Comparison of ENCODE assay signal across 16 cellular contexts in the genomic region with DNA sequence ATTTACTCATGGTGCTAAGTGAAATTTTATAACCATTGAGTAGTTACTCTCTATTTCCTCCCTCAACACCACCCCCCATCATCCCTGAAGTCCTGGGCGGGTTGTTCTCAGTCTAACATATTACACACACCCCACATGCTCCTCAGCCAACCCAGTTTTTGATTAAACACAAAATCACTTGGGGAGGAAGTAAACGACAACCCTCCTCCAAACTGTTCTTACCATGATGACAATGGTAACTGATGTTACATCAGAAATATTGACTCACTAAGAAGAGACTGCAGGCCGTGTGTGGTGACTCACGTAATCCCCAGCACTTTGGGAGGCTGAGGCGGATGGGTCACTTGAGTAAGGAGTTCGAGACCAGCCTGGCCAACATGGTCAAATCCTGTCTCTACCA. TPM values are rescaled to one million over a fixed set of nuclear protein-coding genes. Genes with fewer than 3 reads are reported as not detected.
DNase-seq lines count a peak whose midpoint lies in the region; ATAC-seq, FAIRE-seq and TF ChIP-seq lines count a peak whose summit lies in the region.
"Had no signal": no experiment of that assay in that cellular context is flagged by ENCODE, and none has a peak within 500 bp of the region (broad histone marks: within the 10 kb centered on the region; RNA-seq: fewer than 3 reads in every experiment).

No MANE protein-coding gene starts in this region.

- H3K27me3 ChIP-seq in keratinocyte (ENCODE audit: control insufficient read depth, extremely low read depth, insufficient read depth, low read length) (no peaks in the 10 kb centered on the region), psoas muscle (ENCODE audit: insufficient read depth in 3 of 3, low read length in 2 of 3) (no peaks in the 10 kb centered on the region)
- H3K27me3 ChIP-seq: SJSA1, spleen had no signal

- H3K4me1 ChIP-seq in keratinocyte (ENCODE audit: control insufficient read depth, extremely low read depth, insufficient read depth, low read length), result peaks cover 4% of the 10 kb centered on the region
- no peaks in the 10 kb centered on the region for H3K4me1 ChIP-seq in psoas muscle
- H3K4me1 ChIP-seq: SJSA1, spleen had no signal

- H2AFZ ChIP-seq in keratinocyte (ENCODE audit: control insufficient read depth, low read length), result no peak overlapping the region

- no peak overlapping the region for H3K4me3 Mint-ChIP-seq in Calu3 (ENCODE audit: low read depth, unreplicated experiment)
- H3K4me3 Mint-ChIP-seq: activated B cell treated with CpG ODN at 0.5 μM for 24 hours; CD8-positive, alpha-beta memory T cell had no signal

- H3K27me3 Mint-ChIP-seq in Calu3 (ENCODE audit: unreplicated experiment), result no peaks in the 10 kb centered on the region
- H3K27me3 Mint-ChIP-seq: activated B cell treated with CpG ODN at 0.5 μM for 24 hours; CD8-positive, alpha-beta memory T cell had no signal

- intact Hi-C loops in Calu3 (cut with micrococcal nuclease; ENCODE audit: unreplicated experiment) (no loop called here), psoas muscle (cut with DNase I) (no loop called here)

- no peak for ATAC-seq in psoas muscle
- no peak for ATAC-seq in GM21529 (IDR thresholded peaks at IDR 0.05; ENCODE audit: unreplicated experiment)
- ATAC-seq: left cardiac atrium had no signal

- FAIRE-seq in keratinocyte (lab: Jason Lieb, UNC), result no peak
- FAIRE-seq: colon had no signal

- H4K20me1 ChIP-seq in keratinocyte (ENCODE audit: control insufficient read depth, extremely low read depth, insufficient read depth, low read length), result no peaks in the 10 kb centered on the region

- 90 to 96% (median 96%) methylated on average over 6 of the region's 6 CpGs for WGBS in psoas muscle, 3 donors

- H3K4me2 ChIP-seq in keratinocyte (ENCODE audit: control insufficient read depth, extremely low read depth, insufficient read depth, low read depth, low read length), result no peak overlapping the region

- peak overlapping the region; percentile 42 for H3K27ac ChIP-seq in keratinocyte (ENCODE audit: control insufficient read depth, insufficient read depth, low read length)
- no peak overlapping the region for H3K27ac ChIP-seq in psoas muscle
- H3K27ac ChIP-seq: SJSA1, spleen had no signal

- peak overlapping the region; percentile 9 for H3K27ac Mint-ChIP-seq in Calu3 (ENCODE audit: unreplicated experiment)
- H3K27ac Mint-ChIP-seq: activated B cell treated with CpG ODN at 0.5 μM for 24 hours; CD8-positive, alpha-beta memory T cell had no signal

- CTCF ChIA-PET in Calu3 (lab: Charles Lee), result no interaction called here

- H3K79me2 ChIP-seq in keratinocyte (ENCODE audit: control insufficient read depth, insufficient read depth, low read length), result no peaks in the 10 kb centered on the region

- DNase-seq in Calu3 (no peak), HK-2 (ENCODE audit: unreplicated experiment) (peak; percentile 16), SW480 (ENCODE audit: low spot score) (peak; percentile 73), keratinocyte (ENCODE audit: low read depth, low spot score) (no peak), middle frontal gyrus (ENCODE audit: extremely low spot score, low spot score) (no peak), psoas muscle (no peak), DMS153 (lab: John Stamatoyannopoulos, UW) (no peak)
- DNase-seq: activated B cell treated with CpG ODN at 0.5 μM for 24 hours; activated naive CD4-positive, alpha-beta T cell; CD8-positive, alpha-beta memory T cell; left cardiac atrium; NCI-H446 treated with DMSO at 0.1 percent for 48 hours; spleen had no signal

- TF ChIP-seq CTCF in Calu3 (IDR thresholded peaks at IDR 0.05; ENCODE audit: unreplicated experiment), result no peak
- TF ChIP-seq CTCF in keratinocyte (optimal IDR thresholded peaks at IDR 0.05 in 1 of 3, IDR thresholded peaks at IDR 0.05 in 1 of 3, conservative IDR thresholded peaks at IDR 0.05 in 1 of 3; ENCODE audit: extremely low read depth in 1 of 3, insufficient read depth in 2 of 3, low read length in 3 of 3), result no peak
- TF ChIP-seq CTCF in psoas muscle (IDR thresholded peaks at IDR 0.05), result no peak

- no peaks in the 10 kb centered on the region for H3K4me1 Mint-ChIP-seq in Calu3 (ENCODE audit: low read depth, unreplicated experiment)
- H3K4me1 Mint-ChIP-seq: activated B cell treated with CpG ODN at 0.5 μM for 24 hours; CD8-positive, alpha-beta memory T cell had no signal

- H3K9me3 ChIP-seq in keratinocyte (ENCODE audit: control insufficient read depth, low read depth, low read length) (no peaks in the 10 kb centered on the region), psoas muscle (no peaks in the 10 kb centered on the region)
- H3K9me3 ChIP-seq: SJSA1, spleen had no signal

- H3K9me3 Mint-ChIP-seq in Calu3 (ENCODE audit: low read depth, unreplicated experiment), result no peaks in the 10 kb centered on the region
- H3K9me3 Mint-ChIP-seq: activated B cell treated with CpG ODN at 0.5 μM for 24 hours; CD8-positive, alpha-beta memory T cell had no signal

- dilution Hi-C loops in keratinocyte (cut with MboI; ENCODE audit: extremely low pct_ligation_motif_present, low sequenced_read_pairs), result no loop called here

- no TSS peak for BruUV-seq in Calu3 (replicated peaks; lab: Mats Ljungman, UMichigan)

- H3K4me3 ChIP-seq in keratinocyte (ENCODE audit: control insufficient read depth in 2 of 3, extremely low read depth in 1 of 3, insufficient read depth in 2 of 3, low read depth in 1 of 3, low read length in 3 of 3) (no peak overlapping the region), psoas muscle (no peak overlapping the region)
- H3K4me3 ChIP-seq: SJSA1, spleen had no signal

- H3K36me3 ChIP-seq in keratinocyte (ENCODE audit: control insufficient read depth in 2 of 2, extremely low read depth in 1 of 2, insufficient read depth in 2 of 2, low read length in 2 of 2) (peaks cover 0 to 3% of the 10 kb centered on the region in 2 experiments), psoas muscle (ENCODE audit: insufficient read depth in 1 of 2, low read depth in 1 of 2) (peaks cover 0 to 38% of the 10 kb centered on the region in 2 donors)

- H3K9ac ChIP-seq in keratinocyte (ENCODE audit: control insufficient read depth, extremely low read depth, insufficient read depth, low read length), result no peak overlapping the region

- no peaks in the 10 kb centered on the region for H3K36me3 Mint-ChIP-seq in Calu3 (ENCODE audit: insufficient read depth, unreplicated experiment)

- H3K9me1 ChIP-seq in keratinocyte (ENCODE audit: control insufficient read depth, extremely low read depth, insufficient read depth, low read length), result no peaks in the 10 kb centered on the region

RNA-seq across cellular contexts. Expression of gene RAB11FIP2, which starts 44.2 kb away (rescaled TPM):
- total RNA-seq in Calu3 (2022) (11.0 and 12.6 TPM in 2 replicates), psoas muscle (10 to 100 TPM in 3 of 4 donors, 1 to 10 TPM in 1; 9.1 to 12.0 (median 10.5) TPM)
- polyA plus RNA-seq in keratinocyte (3.7 to 6.1 TPM (median 4.7 TPM) in 3 replicates), psoas muscle (10 to 100 TPM in 1 of 3 donors, 1 to 10 TPM in 2; 3.1 to 13.6 (median 3.6) TPM)
- 15.6 TPM for polyA plus RNA-seq in keratinocyte (2011; ENCODE audit: low read depth)
- polyA plus RNA-seq in keratinocyte (2011; cell fraction: cytosol; rRNA removed), result 2.7 and 6.7 TPM in 2 replicates
- 8.7 and 10.4 TPM in 2 replicates for polyA plus RNA-seq in keratinocyte (2011; cell fraction: nucleus; rRNA removed)
- 4.0 TPM in 2 replicates for polyA plus RNA-seq in keratinocyte (2012; ENCODE audit: low replicate concordance)
- 1.0 to 4.7 TPM (median 3.6 TPM) in 3 replicates for polyA minus RNA-seq in keratinocyte
- 5.0 TPM for polyA minus RNA-seq in keratinocyte (2011; cell fraction: cytosol; rRNA and poly(A)+ RNA removed)
- polyA minus RNA-seq in keratinocyte (2011; cell fraction: nucleus; rRNA and poly(A)+ RNA removed), result 3.8 and 10.0 TPM in 2 replicates

Comparison
In these comparisons a context has a peak if more than half of its experiments do, and no peak if none do; other contexts are left out.
1. DNase-seq: peak in HK-2 (single experiment) and SW480 (single experiment); none in Calu3 (single experiment), keratinocyte (single experiment), middle frontal gyrus (single experiment), psoas muscle (0 of 2) and DMS153 (single experiment).